Comparison of ENCODE assay signal across 29 cellular contexts in genomic region chr3:192575879-192576506, GRCh38.
DNase-seq lines count a peak whose midpoint lies in the region; ATAC-seq, FAIRE-seq and TF ChIP-seq lines count a peak whose summit lies in the region.
"Had no signal": no experiment of that assay in that cellular context is flagged by ENCODE, and none has a peak within 500 bp of the region (broad histone marks: within the 10 kb centered on the region; RNA-seq: fewer than 3 reads in every experiment).

No MANE protein-coding gene starts in this region.

- no peaks in the 10 kb centered on the region for H3K79me2 ChIP-seq in HepG2 (ENCODE audit: insufficient read depth, low read length)

- no peaks in the 10 kb centered on the region for H4K20me1 ChIP-seq in HepG2 (ENCODE audit: insufficient read depth, low read length)
- H4K20me1 ChIP-seq: BLaER1 had no signal

- CTCF ChIA-PET in HepG2 (lab: Yijun Ruan, JAX; ENCODE audit: low intra/inter-chr PET ratio, low total read pairs) = no interaction called here

- peak; percentile 54 for DNase-seq in HuH-7 (ENCODE audit: low spot score)
- DNase-seq in HepG2 (ENCODE audit: low spot score) = no peak
- no peak for DNase-seq in right lobe of liver
- DNase-seq in NCI-H82 (lab: John Stamatoyannopoulos, UW) = no peak
- DNase-seq in OCI-M2 (lab: John Stamatoyannopoulos, UW; ENCODE audit: unreplicated experiment) = no peak
- DNase-seq: 8988T; ACHN; BE2C; C1 segment of cervical spinal cord; CD4-positive, alpha-beta memory T cell; CD4-positive, CD25-positive, alpha-beta regulatory T cell; CD8-positive, alpha-beta memory T cell; COR-L47; DMS 273 treated with DMSO at 0.1 percent for 48 hours; DMS153; DMS53; DMS79; DND-41; EL; GDM1 had no signal

- TF ChIP-seq CTCF in HepG2 (CRISPR knock-in tag; IDR thresholded peaks at IDR 0.05) (no peak), right lobe of liver (IDR thresholded peaks at IDR 0.05) (no peak)

- no peaks in the 10 kb centered on the region for H3K36me3 ChIP-seq in HepG2 (replicated peaks in 1 of 2; ENCODE audit: control insufficient read depth in 1 of 2, insufficient read depth in 2 of 2, low read length in 2 of 2)
- H3K36me3 ChIP-seq in right lobe of liver = no peaks in the 10 kb centered on the region
- H3K36me3 ChIP-seq: BE2C, BLaER1 had no signal

- TF ChIP-seq EP300 in HepG2 (IDR thresholded peaks at IDR 0.05; ENCODE audit: low read depth in 2 of 2, low read length in 2 of 2) (no peak), HepG2 (CRISPR knock-in tag; IDR thresholded peaks at IDR 0.05; ENCODE audit: borderline replicate concordance) (no peak)

- no peak overlapping the region for H3K27ac ChIP-seq in HepG2 (ENCODE audit: extremely low read length, insufficient read depth, low read length)
- peak overlapping the region; percentile 45 to 60 (median 55) for H3K27ac ChIP-seq in right lobe of liver
- H3K27ac ChIP-seq: BLaER1 had no signal

- H3K4me2 ChIP-seq in HepG2 (ENCODE audit: low read depth, low read length) = no peak overlapping the region
- H3K4me2 ChIP-seq: BLaER1 had no signal

- no peaks in the 10 kb centered on the region for H3K9me3 ChIP-seq in HepG2 (ENCODE audit: low read length)
- no peaks in the 10 kb centered on the region for H3K9me3 ChIP-seq in right lobe of liver
- H3K9me3 ChIP-seq: BE2C, BLaER1 had no signal

- 0 out of 5 replicates have a peak, but pooled peaks cover 0 to 4% of the 10 kb centered on the region in 2 experiments for H3K27me3 ChIP-seq in HepG2 (ENCODE audit: control insufficient read depth in 1 of 2, insufficient read depth in 2 of 2, low read length in 2 of 2)
- H3K27me3 ChIP-seq in right lobe of liver = no peaks in the 10 kb centered on the region
- H3K27me3 ChIP-seq: BLaER1 had no signal

- no peak overlapping the region for H3K4me3 ChIP-seq in HepG2 (replicated peaks in 1 of 3; ENCODE audit: insufficient read depth in 1 of 3, low read depth in 2 of 3, low read length in 3 of 3)
- no peak overlapping the region for H3K4me3 ChIP-seq in right lobe of liver
- H3K4me3 ChIP-seq: BLaER1, GM12878 had no signal

- FAIRE-seq in islet of Langerhans (lab: Jason Lieb, UNC) = peak; percentile 73
- FAIRE-seq in HepG2 (lab: Jason Lieb, UNC) = no peak
- FAIRE-seq: A204.1, GM12878, GM12892, GM18507, GM19239 had no signal

- H3K4me1 ChIP-seq in HepG2 (ENCODE audit: insufficient read depth, low read length) = no peaks in the 10 kb centered on the region
- H3K4me1 ChIP-seq in right lobe of liver = peaks cover 0 to 16% (median 4%) of the 10 kb centered on the region in 4 donors
- H3K4me1 ChIP-seq: BE2C, BLaER1 had no signal

- H2AFZ ChIP-seq in HepG2 (ENCODE audit: low read length) = no peak overlapping the region

- TF ChIP-seq POLR2A in HepG2 (IDR thresholded peaks at IDR 0.05; ENCODE audit: insufficient read depth in 1 of 2, low read depth in 2 of 2, low read length in 2 of 2) (no peak), right lobe of liver (IDR thresholded peaks at IDR 0.05) (no peak)

- ATAC-seq in HepG2 = no peak
- peak; percentile 74 to 83 (median 78) for ATAC-seq in right lobe of liver
- ATAC-seq in HG02571 (IDR thresholded peaks at IDR 0.05; ENCODE audit: unreplicated experiment) = no peak
- ATAC-seq in GM18517 (IDR thresholded peaks at IDR 0.05; ENCODE audit: unreplicated experiment) = no peak
- ATAC-seq: GM12878 had no signal

- POLR2A ChIA-PET in HepG2 (lab: Yijun Ruan, JAX) = no interaction called here

- no TSS peak for BruUV-seq in HepG2 (replicated peaks; lab: Mats Ljungman, UMichigan)

- intact Hi-C loops in HepG2 (cut with micrococcal nuclease; ENCODE audit: unreplicated experiment) (no loop called here), right lobe of liver (cut with DNase I) (no loop called here)

- in situ Hi-C loops in HepG2 (cut with HindIII; ENCODE audit: extremely low pct_ligation_motif_present, low pct_unique_long_range_greater_than_20kb) = no loop called here

- H3K9ac ChIP-seq in HepG2 (ENCODE audit: insufficient read depth, low read depth, low read length) = no peak overlapping the region
- H3K9ac ChIP-seq: BLaER1 had no signal

- no peak for TF ChIP-seq RAD21 in HepG2 (CRISPR knock-in tag; IDR thresholded peaks at IDR 0.05)

- WGBS in HepG2 (ENCODE audit: low lambda C conversion rate) = 1% methylated on average over 3 of the region's 3 CpGs
- 14% methylated on average over 3 of the region's 3 CpGs for WGBS in right lobe of liver (ENCODE audit: insufficient coverage, low coverage, low lambda C conversion rate, missing lambda C conversion rate)

TF ChIP-seq in HepG2, 621 proteins besides CTCF, POLR2A, EP300 and RAD21:
- TF ChIP-seq BORCS8-MEF2B (CRISPR knock-in tag; IDR thresholded peaks at IDR 0.05) (no peak), CEBPB (IDR thresholded peaks at IDR 0.05; ENCODE audit: borderline replicate concordance, low read depth, low read length) (peak; percentile 42; the same call in 1 of the 2 replicates)

Comparison
In these comparisons a context has a peak if more than half of its experiments do, and no peak if none do; other contexts are left out.
1. ATAC-seq: peak in right lobe of liver (4 of 4); none in HepG2 (single experiment), HG02571 (single experiment) and GM18517 (single experiment).